Comparison of ENCODE assay signal across 17 cellular contexts in the genomic region with DNA sequence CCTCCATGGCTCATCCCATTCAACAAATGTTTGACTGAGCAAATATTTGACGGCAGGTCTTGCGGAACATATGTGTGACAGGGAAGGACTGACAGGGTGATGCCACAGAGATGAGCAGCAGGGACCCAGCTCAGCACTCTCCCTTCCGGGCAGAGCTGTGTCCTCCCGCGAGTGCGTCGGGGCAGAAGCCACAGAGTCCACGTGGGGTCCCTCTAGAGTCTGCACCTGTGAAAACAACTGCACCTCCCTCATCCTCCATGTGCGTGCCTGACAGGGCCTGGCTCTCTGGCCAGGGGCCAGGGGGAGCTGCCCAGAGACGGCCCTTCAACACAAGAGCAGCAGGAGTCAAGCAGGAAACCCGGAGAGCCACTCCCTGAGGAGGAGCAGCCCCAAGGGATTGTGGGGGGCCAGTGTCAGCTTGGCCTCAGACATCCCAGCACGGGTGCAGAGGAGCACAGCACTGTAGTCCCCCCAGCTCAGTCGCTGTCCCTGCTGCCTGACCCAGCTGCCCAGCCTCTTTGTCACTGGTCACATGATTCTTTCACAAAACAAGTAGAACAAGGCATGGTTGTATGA.
DNase-seq lines count a peak whose midpoint lies in the region; ATAC-seq and TF ChIP-seq lines count a peak whose summit lies in the region.
"Had no signal": no experiment of that assay in that cellular context is flagged by ENCODE, and none has a peak within 500 bp of the region (broad histone marks: within the 10 kb centered on the region; RNA-seq: fewer than 3 reads in every experiment).

No MANE protein-coding gene starts in this region.

- H3K36me3 Mint-ChIP-seq in effector memory CD8-positive, alpha-beta T cell (ENCODE audit: insufficient read depth), result no peaks in the 10 kb centered on the region
- H3K36me3 Mint-ChIP-seq: activated naive CD4-positive, alpha-beta T cell treated with anti-CD3 and anti-CD28 coated beads, Interleukin-2, amount 10 ng/mL, durations not matched to agents 7 days and 5 days; CD8-positive, alpha-beta memory T cell had no signal

- WGBS in heart right ventricle, 2 donors, result 56 to 61% methylated on average over 13 of the region's 13 CpGs
- WGBS in sigmoid colon, 2 donors, result 65 to 81% methylated on average over 13 of the region's 13 CpGs

- no peak overlapping the region for H3K27ac Mint-ChIP-seq in effector memory CD8-positive, alpha-beta T cell
- H3K27ac Mint-ChIP-seq: activated naive CD4-positive, alpha-beta T cell treated with anti-CD3 and anti-CD28 coated beads, Interleukin-2, amount 10 ng/mL, durations not matched to agents 7 days and 5 days; CD8-positive, alpha-beta memory T cell; dendritic cell treated with granulocyte-macrophage colony-stimulating factor and Interleukin-4, amounts not matched to agents 40 ng/mL and 50 ng/mL, for 4 days had no signal

- no peaks in the 10 kb centered on the region for H3K9me3 Mint-ChIP-seq in effector memory CD8-positive, alpha-beta T cell
- H3K9me3 Mint-ChIP-seq: activated naive CD4-positive, alpha-beta T cell treated with anti-CD3 and anti-CD28 coated beads, Interleukin-2, amount 10 ng/mL, durations not matched to agents 7 days and 5 days; CD8-positive, alpha-beta memory T cell; dendritic cell treated with granulocyte-macrophage colony-stimulating factor and Interleukin-4, amounts not matched to agents 40 ng/mL and 50 ng/mL, for 4 days had no signal

- H3K36me3 ChIP-seq in heart right ventricle (no peaks in the 10 kb centered on the region), sigmoid colon (no peaks in the 10 kb centered on the region)
- H3K36me3 ChIP-seq: Peyer's patch had no signal

- no peak for TF ChIP-seq EP300 in sigmoid colon (IDR thresholded peaks at IDR 0.05)

- TF ChIP-seq CTCF in heart right ventricle (IDR thresholded peaks at IDR 0.05) (no peak), sigmoid colon (IDR thresholded peaks at IDR 0.05) (no peak)

- H3K27ac ChIP-seq in heart right ventricle (no peak overlapping the region), sigmoid colon (no peak overlapping the region)
- H3K27ac ChIP-seq: foreskin keratinocyte, KMS-11, Peyer's patch had no signal

- H3K4me1 Mint-ChIP-seq in effector memory CD8-positive, alpha-beta T cell (ENCODE audit: low read depth in 2 of 2), result peaks cover 0 to 3% of the 10 kb centered on the region in 2 donors
- H3K4me1 Mint-ChIP-seq: activated naive CD4-positive, alpha-beta T cell treated with anti-CD3 and anti-CD28 coated beads, Interleukin-2, amount 10 ng/mL, durations not matched to agents 7 days and 5 days; CD8-positive, alpha-beta memory T cell had no signal

- intact Hi-C loops in heart right ventricle (cut with DNase I) (no loop called here), sciatic nerve (cut with DNase I) (no loop called here), sigmoid colon (cut with DNase I) (no loop called here)

- H3K4me3 ChIP-seq in heart right ventricle (no peak overlapping the region), sigmoid colon (no peak overlapping the region)
- H3K4me3 ChIP-seq: Peyer's patch had no signal

- TF ChIP-seq POLR2A in sigmoid colon (IDR thresholded peaks at IDR 0.05), result no peak

- peak in 6 of 8 donors; percentile 9 to 61 (median 36) for ATAC-seq in heart right ventricle
- ATAC-seq in sciatic nerve, result peak; percentile 87
- no peak for ATAC-seq in HG03097 (IDR thresholded peaks at IDR 0.05; ENCODE audit: low FRiP score, unreplicated experiment)
- ATAC-seq in effector memory CD8-positive, alpha-beta T cell (replicated peaks), result no peak
- ATAC-seq: foreskin keratinocyte; stimulated activated naive CD8-positive, alpha-beta T cell treated with anti-CD3 and anti-CD28 coated beads, Interleukin-15, Interleukin-2, amounts not matched to agents 100 U/mL and 50 U/mL, for 24 hours had no signal

- no peaks in the 10 kb centered on the region for H3K27me3 ChIP-seq in heart right ventricle
- H3K27me3 ChIP-seq in sigmoid colon, result no peaks in the 10 kb centered on the region
- H3K27me3 ChIP-seq: foreskin keratinocyte, Peyer's patch had no signal

- peaks cover 14 to 60% of the 10 kb centered on the region in 2 donors for H3K27me3 Mint-ChIP-seq in effector memory CD8-positive, alpha-beta T cell
- H3K27me3 Mint-ChIP-seq: dendritic cell treated with granulocyte-macrophage colony-stimulating factor and Interleukin-4, amounts not matched to agents 40 ng/mL and 50 ng/mL, for 4 days had no signal

- H3K9me3 ChIP-seq in heart right ventricle (no peaks in the 10 kb centered on the region), sigmoid colon (no peaks in the 10 kb centered on the region)
- H3K9me3 ChIP-seq: Peyer's patch had no signal

- H3K4me3 Mint-ChIP-seq in effector memory CD8-positive, alpha-beta T cell, result no peak overlapping the region
- H3K4me3 Mint-ChIP-seq: activated naive CD4-positive, alpha-beta T cell treated with anti-CD3 and anti-CD28 coated beads, Interleukin-2, amount 10 ng/mL, durations not matched to agents 7 days and 5 days; CD8-positive, alpha-beta memory T cell; dendritic cell treated with granulocyte-macrophage colony-stimulating factor and Interleukin-4, amounts not matched to agents 40 ng/mL and 50 ng/mL, for 4 days had no signal

- DNase-seq in Daoy (ENCODE audit: low read depth), result peak; percentile 25
- DNase-seq in NCI-H748 (lab: John Stamatoyannopoulos, UW; ENCODE audit: unreplicated experiment), result peak; percentile 83
- DNase-seq in heart right ventricle, result peak in 1 of 2 donors; percentile 56
- no peak for DNase-seq in sciatic nerve (ENCODE audit: low spot score)
- no peak for DNase-seq in effector memory CD8-positive, alpha-beta T cell
- no peak for DNase-seq in sigmoid colon
- no peak for DNase-seq in activated naive CD4-positive, alpha-beta T cell (lab: John Stamatoyannopoulos, UW)
- DNase-seq: activated naive CD4-positive, alpha-beta T cell treated with anti-CD3 and anti-CD28 coated beads, Interleukin-2, amount 10 ng/mL, durations not matched to agents 7 days and 5 days; CD8-positive, alpha-beta memory T cell; foreskin keratinocyte; NCI-H1092; occipital lobe; Peyer's patch; stimulated activated naive CD8-positive, alpha-beta T cell treated with anti-CD3 and anti-CD28 coated beads, Interleukin-15, Interleukin-2, amounts not matched to agents 100 U/mL and 50 U/mL, for 24 hours had no signal

- H3K4me1 ChIP-seq in heart right ventricle (peaks cover 0 to 16% (median 0%) of the 10 kb centered on the region in 9 donors), sigmoid colon (peaks cover 0 to 7% (median 2%) of the 10 kb centered on the region in 4 donors)
- H3K4me1 ChIP-seq: Peyer's patch had no signal

Comparison
In these comparisons a context has a peak if more than half of its experiments do, and no peak if none do; other contexts are left out.
1. DNase-seq: peak in Daoy (single experiment) and NCI-H748 (single experiment); none in sciatic nerve (single experiment), effector memory CD8-positive, alpha-beta T cell (0 of 3), sigmoid colon (single experiment) and activated naive CD4-positive, alpha-beta T cell (0 of 4).
2. ATAC-seq: peak in heart right ventricle (6 of 8) and sciatic nerve (single experiment); none in HG03097 (single experiment) and effector memory CD8-positive, alpha-beta T cell (single experiment).